Comparison of ENCODE assay signal across 1 cellular context in genomic region chr7:151925446-151926335, GRCh38.
TF ChIP-seq lines count a peak whose summit lies in the region.

No MANE protein-coding gene starts in this region.

TF ChIP-seq in K562, 482 proteins besides CTCF, POLR2A, EP300 and RAD21 (continues in another document):
- TF ChIP-seq GABPB2 (CRISPR knock-in tag; conservative IDR thresholded peaks at IDR 0.05) (peak; percentile 79; the same call in 1 of the 2 replicates), MAFF (IDR thresholded peaks at IDR 0.05; ENCODE audit: low read length) (peak; percentile 93), SMARCB1 (IDR thresholded peaks at IDR 0.05; ENCODE audit: insufficient read length, low read depth) (no peak), ZNF24 (IDR thresholded peaks at IDR 0.05) (no peak), ZNF408 (CRISPR knock-in tag; IDR thresholded peaks at IDR 0.05; ENCODE audit: low read depth) (0 out of 2 replicates have a peak, but pooled peaks have one; percentile 48), USF1 (CRISPR knock-in tag; IDR thresholded peaks at IDR 0.05) (0 out of 2 replicates have a peak, but pooled peaks have one; percentile 26), NFE2 (IDR thresholded peaks at IDR 0.05; ENCODE audit: low read depth) (peak; percentile 94), ZBTB26 (CRISPR knock-in tag; IDR thresholded peaks at IDR 0.05) (peak; percentile 92; the same call in 1 of the 2 replicates), ILF3 (IDR thresholded peaks at IDR 0.05; ENCODE audit: borderline replicate concordance) (no peak), CBX3 (IDR thresholded peaks at IDR 0.05; ENCODE audit: borderline replicate concordance in 1 of 2, low read length in 2 of 2) (peak in 1 of 2 experiments; percentile 46; a peak in 1 of 3 replicates), POLR2AphosphoS2 (IDR thresholded peaks at IDR 0.05; ENCODE audit: low read length) (no peak), ZNF740 (CRISPR knock-in tag; IDR thresholded peaks at IDR 0.05) (no peak), ZNF740 (tag; IDR thresholded peaks at IDR 0.05) (peak in 1 of 2 experiments; percentile 93; a peak in 2 of 4 replicates), SPI1 (IDR thresholded peaks at IDR 0.05; ENCODE audit: borderline replicate concordance, low read depth, low read length) (peak; percentile 17; the same call in 1 of the 2 replicates), ZNF263 (CRISPR knock-in tag; IDR thresholded peaks at IDR 0.05; ENCODE audit: borderline replicate concordance) (peak; percentile 86), ZFPM2 (CRISPR knock-in tag; IDR thresholded peaks at IDR 0.05) (peak; percentile 88), NFIX (CRISPR knock-in tag; IDR thresholded peaks at IDR 0.05; ENCODE audit: low read depth) (no peak), PATZ1 (CRISPR knock-in tag; IDR thresholded peaks at IDR 0.05; ENCODE audit: borderline replicate concordance) (0 out of 2 replicates have a peak, but pooled peaks have one; percentile 70), RBFOX2 (IDR thresholded peaks at IDR 0.05; ENCODE audit: low read depth, low read length) (no peak), RBM15 (IDR thresholded peaks at IDR 0.05; ENCODE audit: insufficient read depth, low read length) (no peak), ZBTB12 (CRISPR knock-in tag; IDR thresholded peaks at IDR 0.05) (peak; percentile 69), JUNB (CRISPR knock-in tag; conservative IDR thresholded peaks at IDR 0.05) (0 out of 2 replicates have a peak, but pooled peaks have one; percentile 8), CTBP1 (IDR thresholded peaks at IDR 0.05; ENCODE audit: borderline replicate concordance) (peak; percentile 38; the same call in 1 of the 2 replicates), FUS (optimal IDR thresholded peaks at IDR 0.05; ENCODE audit: low read depth, low read length) (no peak), CREB3L1 (IDR thresholded peaks at IDR 0.05; ENCODE audit: borderline replicate concordance, low read depth) (0 out of 2 replicates have a peak, but pooled peaks have one; percentile 26), MYC (IDR thresholded peaks at IDR 0.05; ENCODE audit: low read depth, low read length) (no peak), MYC (CRISPR knock-in tag; IDR thresholded peaks at IDR 0.05; ENCODE audit: borderline replicate concordance, low read depth) (no peak; the same call in 1 of the 2 replicates), RBM14 (IDR thresholded peaks at IDR 0.05; ENCODE audit: borderline replicate concordance, insufficient read depth, low read depth, low read length) (no peak), CBFB (CRISPR knock-in tag; IDR thresholded peaks at IDR 0.05) (0 out of 2 replicates have a peak, but pooled peaks have one; percentile 38), TCFL5 (CRISPR knock-in tag; conservative IDR thresholded peaks at IDR 0.05) (peak; percentile 68), MAFK (IDR thresholded peaks at IDR 0.05; ENCODE audit: low read length) (peak; percentile 93), GABPB1 (CRISPR knock-in tag; IDR thresholded peaks at IDR 0.05) (no peak), TEAD2 (tag; IDR thresholded peaks at IDR 0.05) (peak; percentile 84), ZNF780A (CRISPR knock-in tag; IDR thresholded peaks at IDR 0.05) (no peak), IFI16 (CRISPR knock-in tag; IDR thresholded peaks at IDR 0.05) (0 out of 2 replicates have a peak, but pooled peaks have one; percentile 15), PBX2 (CRISPR knock-in tag; IDR thresholded peaks at IDR 0.05; ENCODE audit: low read depth) (no peak; the same call in 1 of the 2 replicates), PBX2 (tag; conservative IDR thresholded peaks at IDR 0.05; ENCODE audit: low read depth) (peak; percentile 85), ESRRB (CRISPR knock-in tag; IDR thresholded peaks at IDR 0.05; ENCODE audit: borderline replicate concordance) (no peak)
- TF ChIP-seq, protein P1, sequence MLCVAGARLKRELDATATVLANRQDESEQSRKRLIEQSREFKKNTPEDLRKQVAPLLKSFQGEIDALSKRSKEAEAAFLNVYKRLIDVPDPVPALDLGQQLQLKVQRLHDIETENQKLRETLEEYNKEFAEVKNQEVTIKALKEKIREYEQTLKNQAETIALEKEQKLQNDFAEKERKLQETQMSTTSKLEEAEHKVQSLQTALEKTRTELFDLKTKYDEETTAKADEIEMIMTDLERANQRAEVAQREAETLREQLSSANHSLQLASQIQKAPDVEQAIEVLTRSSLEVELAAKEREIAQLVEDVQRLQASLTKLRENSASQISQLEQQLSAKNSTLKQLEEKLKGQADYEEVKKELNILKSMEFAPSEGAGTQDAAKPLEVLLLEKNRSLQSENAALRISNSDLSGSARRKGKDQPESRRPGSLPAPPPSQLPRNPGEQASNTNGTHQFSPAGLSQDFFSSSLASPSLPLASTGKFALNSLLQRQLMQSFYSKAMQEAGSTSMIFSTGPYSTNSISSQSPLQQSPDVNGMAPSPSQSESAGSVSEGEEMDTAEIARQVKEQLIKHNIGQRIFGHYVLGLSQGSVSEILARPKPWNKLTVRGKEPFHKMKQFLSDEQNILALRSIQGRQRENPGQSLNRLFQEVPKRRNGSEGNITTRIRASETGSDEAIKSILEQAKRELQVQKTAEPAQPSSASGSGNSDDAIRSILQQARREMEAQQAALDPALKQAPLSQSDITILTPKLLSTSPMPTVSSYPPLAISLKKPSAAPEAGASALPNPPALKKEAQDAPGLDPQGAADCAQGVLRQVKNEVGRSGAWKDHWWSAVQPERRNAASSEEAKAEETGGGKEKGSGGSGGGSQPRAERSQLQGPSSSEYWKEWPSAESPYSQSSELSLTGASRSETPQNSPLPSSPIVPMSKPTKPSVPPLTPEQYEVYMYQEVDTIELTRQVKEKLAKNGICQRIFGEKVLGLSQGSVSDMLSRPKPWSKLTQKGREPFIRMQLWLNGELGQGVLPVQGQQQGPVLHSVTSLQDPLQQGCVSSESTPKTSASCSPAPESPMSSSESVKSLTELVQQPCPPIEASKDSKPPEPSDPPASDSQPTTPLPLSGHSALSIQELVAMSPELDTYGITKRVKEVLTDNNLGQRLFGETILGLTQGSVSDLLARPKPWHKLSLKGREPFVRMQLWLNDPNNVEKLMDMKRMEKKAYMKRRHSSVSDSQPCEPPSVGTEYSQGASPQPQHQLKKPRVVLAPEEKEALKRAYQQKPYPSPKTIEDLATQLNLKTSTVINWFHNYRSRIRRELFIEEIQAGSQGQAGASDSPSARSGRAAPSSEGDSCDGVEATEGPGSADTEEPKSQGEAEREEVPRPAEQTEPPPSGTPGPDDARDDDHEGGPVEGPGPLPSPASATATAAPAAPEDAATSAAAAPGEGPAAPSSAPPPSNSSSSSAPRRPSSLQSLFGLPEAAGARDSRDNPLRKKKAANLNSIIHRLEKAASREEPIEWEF (CRISPR knock-in tag; IDR thresholded peaks at IDR 0.05), result peak; percentile 70; the same call in 1 of the 2 replicates
- TF ChIP-seq, protein P2, sequence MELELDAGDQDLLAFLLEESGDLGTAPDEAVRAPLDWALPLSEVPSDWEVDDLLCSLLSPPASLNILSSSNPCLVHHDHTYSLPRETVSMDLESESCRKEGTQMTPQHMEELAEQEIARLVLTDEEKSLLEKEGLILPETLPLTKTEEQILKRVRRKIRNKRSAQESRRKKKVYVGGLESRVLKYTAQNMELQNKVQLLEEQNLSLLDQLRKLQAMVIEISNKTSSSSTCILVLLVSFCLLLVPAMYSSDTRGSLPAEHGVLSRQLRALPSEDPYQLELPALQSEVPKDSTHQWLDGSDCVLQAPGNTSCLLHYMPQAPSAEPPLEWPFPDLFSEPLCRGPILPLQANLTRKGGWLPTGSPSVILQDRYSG (tag; conservative IDR thresholded peaks at IDR 0.05; ENCODE audit: low read depth), result peak; percentile 98
- TF ChIP-seq, protein P3, sequence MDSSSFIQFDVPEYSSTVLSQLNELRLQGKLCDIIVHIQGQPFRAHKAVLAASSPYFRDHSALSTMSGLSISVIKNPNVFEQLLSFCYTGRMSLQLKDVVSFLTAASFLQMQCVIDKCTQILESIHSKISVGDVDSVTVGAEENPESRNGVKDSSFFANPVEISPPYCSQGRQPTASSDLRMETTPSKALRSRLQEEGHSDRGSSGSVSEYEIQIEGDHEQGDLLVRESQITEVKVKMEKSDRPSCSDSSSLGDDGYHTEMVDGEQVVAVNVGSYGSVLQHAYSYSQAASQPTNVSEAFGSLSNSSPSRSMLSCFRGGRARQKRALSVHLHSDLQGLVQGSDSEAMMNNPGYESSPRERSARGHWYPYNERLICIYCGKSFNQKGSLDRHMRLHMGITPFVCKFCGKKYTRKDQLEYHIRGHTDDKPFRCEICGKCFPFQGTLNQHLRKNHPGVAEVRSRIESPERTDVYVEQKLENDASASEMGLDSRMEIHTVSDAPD (CRISPR knock-in tag; IDR thresholded peaks at IDR 0.05), result 0 out of 2 replicates have a peak, but pooled peaks have one; percentile 52
